11 cellular contexts compared by ENCODE assay signal in genomic region chr11:121450424-121450823, GRCh38. TPM values are rescaled to one million over a fixed set of nuclear protein-coding genes. Genes with fewer than 3 reads are reported as not detected.
A peak's percentile ranks its signal among the peaks of the same experiment; 100 is the strongest.
DNase-seq lines count a peak whose midpoint lies in the region; ATAC-seq and TF ChIP-seq lines count a peak whose summit lies in the region.
"Had no signal": no experiment of that assay in that cellular context is flagged by ENCODE, and none has a peak within 500 bp of the region (broad histone marks: within the 10 kb centered on the region; RNA-seq: fewer than 3 reads in every experiment).

No MANE protein-coding gene starts in this region.

- peak overlapping the region; percentile 84 to 97 (median 93) for H3K27ac Mint-ChIP-seq in CD8-positive, alpha-beta memory T cell
- peak overlapping the region in 4 of 5 experiments; percentile 9 to 88 (median 43) for H3K27ac Mint-ChIP-seq in brain
- peak overlapping the region in 2 of 3 experiments; percentile 4 to 23 for H3K27ac Mint-ChIP-seq in nephron
- H3K27ac Mint-ChIP-seq: HFFc6 had no signal

- peak in 2 of 5 donors; percentile 44 to 55 for DNase-seq in CD8-positive, alpha-beta memory T cell
- DNase-seq in NT2/D1 (ENCODE audit: low read depth, low spot score) (no peak), inferior parietal cortex (ENCODE audit: extremely low spot score) (no peak), OCI-M2 (lab: John Stamatoyannopoulos, UW; ENCODE audit: unreplicated experiment) (no peak), psoas muscle (no peak), brain microvascular endothelial cell (no peak)
- DNase-seq: HFFc6 had no signal

- POLR2A ChIA-PET in CD8-positive, alpha-beta memory T cell (lab: Charles Lee) = interaction anchor here (0.5 to 3.6 kb wide), 9 partner anchors 10 to 158 kb away, joined by 3 to 20 read pairs (median 6); partner anchors contain the start of gene SC5D

- H3K4me3 Mint-ChIP-seq in CD8-positive, alpha-beta memory T cell = peak overlapping the region; percentile 80 to 100 (median 97)
- peak overlapping the region; percentile 39 to 95 (median 83) for H3K4me3 Mint-ChIP-seq in brain
- peak overlapping the region; percentile 67 to 97 (median 73) for H3K4me3 Mint-ChIP-seq in nephron
- H3K4me3 Mint-ChIP-seq: HFFc6 had no signal

- H3K36me3 ChIP-seq in CD8-positive, alpha-beta memory T cell (ENCODE audit: insufficient read depth, low read length) = no peaks in the 10 kb centered on the region
- H3K36me3 ChIP-seq in NT2/D1 (ENCODE audit: insufficient read depth, insufficient read length, low read length) (no peaks in the 10 kb centered on the region), psoas muscle (ENCODE audit: insufficient read depth in 1 of 2, low read depth in 1 of 2) (no peaks in the 10 kb centered on the region), brain microvascular endothelial cell (replicated peaks) (no peaks in the 10 kb centered on the region)
- H3K36me3 ChIP-seq: tibial nerve had no signal

- H3K27ac ChIP-seq in CD8-positive, alpha-beta memory T cell (ENCODE audit: low read depth, low read length) = peak overlapping the region; percentile 71
- H3K27ac ChIP-seq in psoas muscle (no peak overlapping the region), brain microvascular endothelial cell (no peak overlapping the region)
- H3K27ac ChIP-seq: SK-N-MC had no signal

- peaks cover 0 to 1% of the 10 kb centered on the region in 2 donors for H3K27me3 Mint-ChIP-seq in CD8-positive, alpha-beta memory T cell
- H3K27me3 Mint-ChIP-seq in brain (peaks cover 16% of the 10 kb centered on the region), nephron (ENCODE audit: low read depth) (peaks cover 55% of the 10 kb centered on the region)

- peak overlapping the region; percentile 71 for H3K4me3 ChIP-seq in CD8-positive, alpha-beta memory T cell (ENCODE audit: low read length)
- H3K4me3 ChIP-seq in NT2/D1 (ENCODE audit: insufficient read length, low read depth) (no peak overlapping the region), psoas muscle (no peak overlapping the region), brain microvascular endothelial cell (ENCODE audit: low read depth, low read length) (no peak overlapping the region)
- H3K4me3 ChIP-seq: SK-N-MC, tibial nerve had no signal

- H3K36me3 Mint-ChIP-seq in CD8-positive, alpha-beta memory T cell = peaks cover 10 to 47% (median 19%) of the 10 kb centered on the region in 3 donors
- H3K36me3 Mint-ChIP-seq in brain (no peaks in the 10 kb centered on the region), nephron (ENCODE audit: low read depth) (no peaks in the 10 kb centered on the region)

- no peak for TF ChIP-seq CTCF in brain (conservative IDR thresholded peaks at IDR 0.05)
- TF ChIP-seq CTCF in nephron (IDR thresholded peaks at IDR 0.05; ENCODE audit: unreplicated experiment in 3 of 3) = no peak
- no peak for TF ChIP-seq CTCF in psoas muscle (IDR thresholded peaks at IDR 0.05)
- no peak for TF ChIP-seq CTCF in brain microvascular endothelial cell (IDR thresholded peaks at IDR 0.05; ENCODE audit: low read depth, low read length, missing control alignments)

- CTCF ChIA-PET in CD8-positive, alpha-beta memory T cell (lab: Charles Lee) = interaction anchor here (0.9 to 4.9 kb wide), 9 partner anchors 9 to 44 kb away, joined by 3 to 52 read pairs (median 5); no protein-coding TSS in a partner anchor

- H3K9me3 Mint-ChIP-seq in CD8-positive, alpha-beta memory T cell = no peaks in the 10 kb centered on the region
- peaks cover 2 to 9% (median 4%) of the 10 kb centered on the region in 5 experiments for H3K9me3 Mint-ChIP-seq in brain
- H3K9me3 Mint-ChIP-seq in nephron = no peaks in the 10 kb centered on the region
- H3K9me3 Mint-ChIP-seq: HFFc6 had no signal

- intact Hi-C loops in psoas muscle (cut with DNase I) = loop anchor here in 1 of 2 donors (10.0 kb wide), 1 partner anchor 126 kb away; no protein-coding TSS in a partner anchor

- H3K9me3 ChIP-seq in CD8-positive, alpha-beta memory T cell (ENCODE audit: low read length) = no peaks in the 10 kb centered on the region
- H3K9me3 ChIP-seq in NT2/D1 (ENCODE audit: insufficient read depth, low read length) (no peaks in the 10 kb centered on the region), psoas muscle (no peaks in the 10 kb centered on the region)
- H3K9me3 ChIP-seq: tibial nerve had no signal

- no peak for ATAC-seq in psoas muscle

- in situ Hi-C loops in brain microvascular endothelial cell (cut with HindIII; ENCODE audit: low pct_ligation_motif_present, low sequenced_read_pairs) = no loop called here

- peaks cover 76% of the 10 kb centered on the region for H3K4me1 ChIP-seq in CD8-positive, alpha-beta memory T cell (ENCODE audit: insufficient read depth, low read length)
- H3K4me1 ChIP-seq in NT2/D1 (ENCODE audit: insufficient read depth, insufficient read length) = no peaks in the 10 kb centered on the region
- no peaks in the 10 kb centered on the region for H3K4me1 ChIP-seq in psoas muscle

- H3K9ac ChIP-seq in NT2/D1 (ENCODE audit: insufficient read length, low read depth) = peak overlapping the region; percentile 21

- no peaks in the 10 kb centered on the region for H3K27me3 ChIP-seq in CD8-positive, alpha-beta memory T cell (ENCODE audit: insufficient read depth, low read length, poor library complexity, severe bottlenecking)
- H3K27me3 ChIP-seq in NT2/D1 (ENCODE audit: insufficient read depth, insufficient read length) (peaks cover 11% of the 10 kb centered on the region), psoas muscle (ENCODE audit: insufficient read depth in 3 of 3, low read length in 2 of 3) (peaks cover 0 to 17% (median 2%) of the 10 kb centered on the region in 3 donors), brain microvascular endothelial cell (replicated peaks) (peaks cover 39% of the 10 kb centered on the region)

- 82 to 92% (median 87%) methylated on average over 2 of the region's 2 CpGs for WGBS in psoas muscle, 3 donors

- peaks cover 80 to 87% (median 85%) of the 10 kb centered on the region in 3 donors for H3K4me1 Mint-ChIP-seq in CD8-positive, alpha-beta memory T cell
- peaks cover 44% of the 10 kb centered on the region for H3K4me1 Mint-ChIP-seq in brain
- peaks cover 22% of the 10 kb centered on the region for H3K4me1 Mint-ChIP-seq in nephron

RNA-seq across cellular contexts. Expression of gene SORL1, which starts 1.7 kb away (rescaled TPM):
- total RNA-seq in CD8-positive, alpha-beta memory T cell = 10 to 100 TPM; 44.5 to 46.9 TPM
- polyA plus RNA-seq in CD8-positive, alpha-beta memory T cell = 220 TPM
- polyA plus RNA-seq in brain (ENCODE audit: insufficient read depth, low read depth, low replicate concordance) = 29.0 TPM
- 1 to 10 TPM; 1.5 to 3.3 (median 2.5) TPM for total RNA-seq in psoas muscle
- polyA plus RNA-seq in psoas muscle = under 1 TPM; 0.07 to 0.23 (median 0.13) TPM

Comparison
In these comparisons a context has a peak if more than half of its experiments do, and no peak if none do; other contexts are left out.
1. H3K27ac Mint-ChIP-seq: peak in every context shown above with its lines; median percentile 93 in CD8-positive, alpha-beta memory T cell; 43 in brain; 14 in nephron.
2. RNA of gene SORL1, which starts 1.7 kb away (polyA plus RNA-seq): 220 TPM in CD8-positive, alpha-beta memory T cell (single experiment) and 29.0 TPM in brain (single experiment); 0.07 to 0.23 TPM in psoas muscle; every median in the first group is over 10 times any median in the second.
3. Peak in every context shown above with its lines, with median percentiles within 50 percentile points of each other: H3K4me3 Mint-ChIP-seq.